1 cellular context compared by ENCODE assay signal in the genomic region with DNA sequence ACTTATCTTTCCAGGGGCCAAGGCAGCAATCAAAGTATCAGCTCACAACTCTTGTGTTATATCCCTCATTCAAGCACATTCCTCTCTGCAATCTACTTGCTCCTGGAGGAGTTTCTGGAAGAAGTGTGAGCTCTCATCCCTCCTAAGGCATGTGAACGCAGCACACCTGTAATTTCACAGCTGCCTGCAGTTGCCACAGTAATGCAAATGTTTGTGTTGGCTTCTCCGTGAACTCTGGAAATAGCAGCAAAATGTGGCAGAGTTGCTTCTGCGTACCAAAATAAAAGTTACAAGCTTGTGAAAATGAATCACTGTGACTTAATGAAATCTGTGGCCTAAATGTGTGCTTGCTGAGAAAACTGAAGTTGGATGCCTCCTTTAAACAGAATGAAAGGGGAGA.
TF ChIP-seq lines count a peak whose summit lies in the region.

No MANE protein-coding gene starts in this region.

TF ChIP-seq in HEK293, 187 proteins besides CTCF, POLR2A, EP300 and RAD21 (continued from another document):
- no peak for TF ChIP-seq ZNF518A (tag by site-specific recombination; conservative IDR thresholded peaks at IDR 0.05; ENCODE audit: low read depth)
